6 cellular contexts compared by ENCODE assay signal in the genomic region with DNA sequence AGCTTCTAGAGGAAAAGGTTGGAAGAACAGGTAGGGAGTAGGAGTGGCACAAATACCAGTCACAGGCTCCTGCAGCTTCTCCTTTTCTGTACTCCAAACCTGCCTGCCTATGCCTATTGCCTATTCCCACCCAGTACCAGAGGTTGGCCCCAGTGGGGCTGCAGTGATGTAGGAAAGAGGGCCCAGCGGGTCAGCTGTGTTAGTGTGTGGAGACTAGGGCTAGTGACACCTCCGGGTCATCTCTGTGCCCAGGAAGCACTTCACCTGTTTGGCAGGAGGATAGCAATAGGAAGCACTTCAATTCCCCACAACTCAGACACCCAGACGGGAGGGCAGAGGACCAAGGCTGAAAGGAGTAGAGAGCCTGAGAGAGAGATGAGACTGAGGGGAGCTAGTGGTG. TPM values are rescaled to one million over a fixed set of nuclear protein-coding genes. Genes with fewer than 3 reads are reported as not detected.
DNase-seq lines count a peak whose midpoint lies in the region; ATAC-seq, FAIRE-seq and TF ChIP-seq lines count a peak whose summit lies in the region.
"Not testable (repeated sequence)": the region's sequence is repeated elsewhere in the genome, so short reads cannot be mapped to it uniquely, and the experiment has no call there.

No MANE protein-coding gene starts in this region.

- intact Hi-C loops in naive thymus-derived CD4-positive, alpha-beta T cell (cut with micrococcal nuclease): loop anchor here (1.0 to 10.0 kb wide), 11 partner anchors 23 to 375 kb away; a partner anchor contains a TSS

- POLR2A ChIA-PET in T-cell (lab: Charles Lee): interaction anchor here in 1 of 2 donors (1.1 kb wide), 2 partner anchors 24 to 27 kb away, joined by 3 to 4 read pairs; no protein-coding TSS in a partner anchor
- POLR2A ChIA-PET in naive thymus-derived CD4-positive, alpha-beta T cell (lab: Charles Lee): interaction anchor here (1.0 to 12.2 kb wide), 13 partner anchors 16 to 240 kb away, joined by 3 to 172 read pairs (median 5); a partner anchor contains a TSS

- H3K4me3 ChIP-seq in endodermal cell (ENCODE audit: low read length); naive thymus-derived CD4-positive, alpha-beta T cell (ENCODE audit: low read length): not testable (repeated sequence)

- not testable (repeated sequence) for ATAC-seq in T-cell (replicated peaks in 1 of 4); naive thymus-derived CD4-positive, alpha-beta T cell

- peaks cover 39% of the 10 kb centered on the region for H3K36me3 ChIP-seq in endodermal cell (ENCODE audit: control insufficient read depth, insufficient read depth, low read length)
- peaks cover 0 to 12% (median 0%) of the 10 kb centered on the region in 3 experiments for H3K36me3 ChIP-seq in naive thymus-derived CD4-positive, alpha-beta T cell (ENCODE audit: control insufficient read depth in 2 of 3, insufficient read depth in 3 of 3, low read length in 3 of 3)

- peaks cover 34 to 43% (median 41%) of the 10 kb centered on the region in 3 donors for H3K4me1 Mint-ChIP-seq in T-cell
- H3K4me1 Mint-ChIP-seq in activated naive CD4-positive, alpha-beta T cell treated with anti-CD3 and anti-CD28 coated beads, Interleukin-2, amount 50 U/mL, for 24 hours: peaks cover 42% of the 10 kb centered on the region
- peaks cover 13% of the 10 kb centered on the region for H3K4me1 Mint-ChIP-seq in endodermal cell
- H3K4me1 Mint-ChIP-seq in naive thymus-derived CD4-positive, alpha-beta T cell: peaks cover 21 to 74% (median 42%) of the 10 kb centered on the region in 7 donors

- not testable (repeated sequence) for H3K36me3 Mint-ChIP-seq in T-cell; activated naive CD4-positive, alpha-beta T cell treated with anti-CD3 and anti-CD28 coated beads, Interleukin-2, amount 50 U/mL, for 24 hours
- H3K36me3 Mint-ChIP-seq in endodermal cell (ENCODE audit: low read depth): peaks cover 41% of the 10 kb centered on the region
- peaks cover 0 to 37% (median 0%) of the 10 kb centered on the region in 5 donors for H3K36me3 Mint-ChIP-seq in naive thymus-derived CD4-positive, alpha-beta T cell

- not testable (repeated sequence) for H3K27me3 Mint-ChIP-seq in T-cell; activated naive CD4-positive, alpha-beta T cell treated with anti-CD3 and anti-CD28 coated beads, Interleukin-2, amount 50 U/mL, for 24 hours; naive thymus-derived CD4-positive, alpha-beta T cell
- H3K27me3 Mint-ChIP-seq in endodermal cell (ENCODE audit: insufficient read depth): peaks cover 25% of the 10 kb centered on the region

- not testable (repeated sequence) for H3K4me1 ChIP-seq in endodermal cell (ENCODE audit: control insufficient read depth, insufficient read depth, low read length)
- H3K4me1 ChIP-seq in naive thymus-derived CD4-positive, alpha-beta T cell (ENCODE audit: control insufficient read depth in 2 of 2, insufficient read depth in 2 of 2, low read length in 2 of 2): peaks cover 20 to 24% of the 10 kb centered on the region in 2 donors

- H3K9ac ChIP-seq in endodermal cell (ENCODE audit: extremely low read depth, low read length, poor library complexity, severe bottlenecking): not testable (repeated sequence)

- not testable (repeated sequence) for DNase-seq in GM19239 (ENCODE audit: insufficient read length, low spot score); T-cell; endodermal cell; naive thymus-derived CD4-positive, alpha-beta T cell

- not testable (repeated sequence) for TF ChIP-seq CTCF in 22Rv1 (IDR thresholded peaks at IDR 0.05); endodermal cell (conservative IDR thresholded peaks at IDR 0.05)

- FAIRE-seq in GM19239 (lab: Jason Lieb, UNC): peak; percentile 8

- H3K9me3 Mint-ChIP-seq in T-cell; activated naive CD4-positive, alpha-beta T cell treated with anti-CD3 and anti-CD28 coated beads, Interleukin-2, amount 50 U/mL, for 24 hours; endodermal cell; naive thymus-derived CD4-positive, alpha-beta T cell: not testable (repeated sequence)

- H3K27me3 ChIP-seq in endodermal cell (ENCODE audit: control insufficient read depth, insufficient read depth, low read length, poor library complexity, severe bottlenecking); naive thymus-derived CD4-positive, alpha-beta T cell (ENCODE audit: control insufficient read depth in 2 of 2, insufficient read depth in 2 of 2, low read length in 2 of 2): not testable (repeated sequence)

- WGBS in endodermal cell (ENCODE audit: insufficient coverage in 1 of 2, insufficient read length in 1 of 2), 2 experiments: 80 to 84% methylated on average over 2 to 3 of the region's 3 CpGs

- peak overlapping the region; percentile 87 to 95 for H3K27ac Mint-ChIP-seq in T-cell
- peak overlapping the region; percentile 65 for H3K27ac Mint-ChIP-seq in activated naive CD4-positive, alpha-beta T cell treated with anti-CD3 and anti-CD28 coated beads, Interleukin-2, amount 50 U/mL, for 24 hours
- not testable (repeated sequence) for H3K27ac Mint-ChIP-seq in endodermal cell
- H3K27ac Mint-ChIP-seq in naive thymus-derived CD4-positive, alpha-beta T cell: peak overlapping the region; percentile 78 to 95 (median 89)

- CTCF ChIA-PET in T-cell (lab: Charles Lee): interaction anchor here in 1 of 2 donors (2.0 kb wide), 1 partner anchor 26 kb away, joined by 6 read pairs; no protein-coding TSS in a partner anchor
- CTCF ChIA-PET in naive thymus-derived CD4-positive, alpha-beta T cell (lab: Charles Lee): not testable (repeated sequence)

- peak overlapping the region; percentile 73; the same call in 1 of the 2 replicates for H3K27ac ChIP-seq in 22Rv1
- not testable (repeated sequence) for H3K27ac ChIP-seq in endodermal cell (ENCODE audit: low read depth, low read length); naive thymus-derived CD4-positive, alpha-beta T cell (ENCODE audit: low read depth, low read length)

- peak overlapping the region; percentile 78 to 85 (median 80) for H3K4me3 Mint-ChIP-seq in T-cell
- H3K4me3 Mint-ChIP-seq in activated naive CD4-positive, alpha-beta T cell treated with anti-CD3 and anti-CD28 coated beads, Interleukin-2, amount 50 U/mL, for 24 hours: peak overlapping the region; percentile 83
- peak overlapping the region; percentile 37 for H3K4me3 Mint-ChIP-seq in endodermal cell
- peak overlapping the region; percentile 83 to 96 (median 86) for H3K4me3 Mint-ChIP-seq in naive thymus-derived CD4-positive, alpha-beta T cell

- H3K9me3 ChIP-seq in endodermal cell (ENCODE audit: control insufficient read depth, low read length); naive thymus-derived CD4-positive, alpha-beta T cell (ENCODE audit: control insufficient read depth in 2 of 3, low read length in 3 of 3): not testable (repeated sequence)

RNA-seq across cellular contexts. Expression of a gene that starts 0.7 kb away (rescaled TPM):
- total RNA-seq in T-cell (10 to 100 TPM; 27.0 to 31.0 (median 28.4) TPM), endodermal cell (10 to 100 TPM; 12.3 to 14.1 TPM)
- polyA plus RNA-seq in endodermal cell (2013, experiment 1 of 2): 46.7 TPM
- 37.3 TPM for polyA plus RNA-seq in endodermal cell (2013, experiment 2 of 2)
- 100 to 1,000 TPM in 1 of 5 experiments, 10 to 100 TPM in 4; 24.5 to 159 (median 40.1) TPM for total RNA-seq in naive thymus-derived CD4-positive, alpha-beta T cell
- polyA plus RNA-seq in naive thymus-derived CD4-positive, alpha-beta T cell: 100 to 1,000 TPM in 1 of 2 donors, 10 to 100 TPM in 1; 92.9 to 103 TPM

RNA-seq across cellular contexts. Expression of a gene that starts 4.7 kb away (rescaled TPM):
- 10 to 100 TPM; 54.9 to 63.0 (median 60.9) TPM for total RNA-seq in T-cell
- 10 to 100 TPM; 34.9 to 43.0 TPM for total RNA-seq in endodermal cell
- 69.2 TPM for polyA plus RNA-seq in endodermal cell (2013, experiment 1 of 2)
- 59.0 TPM for polyA plus RNA-seq in endodermal cell (2013, experiment 2 of 2)
- total RNA-seq in naive thymus-derived CD4-positive, alpha-beta T cell: 10 to 100 TPM; 58.5 to 71.2 (median 62.4) TPM
- 10 to 100 TPM; 46.6 to 53.5 TPM for polyA plus RNA-seq in naive thymus-derived CD4-positive, alpha-beta T cell

RNA-seq across cellular contexts. Expression of a gene that starts 22.8 kb away (rescaled TPM):
- total RNA-seq in T-cell (10 to 100 TPM in 3 of 5 donors, 1 to 10 TPM in 2; 7.7 to 26.5 (median 10.3) TPM), endodermal cell (100 to 1,000 TPM in 1 of 2 donors, 10 to 100 TPM in 1; 84.8 to 132 TPM)
- polyA plus RNA-seq in endodermal cell (2013, experiment 1 of 2): 103 TPM
- polyA plus RNA-seq in endodermal cell (2013, experiment 2 of 2): 113 TPM
- total RNA-seq in naive thymus-derived CD4-positive, alpha-beta T cell: 10 to 100 TPM; 10.4 to 95.3 (median 18.4) TPM
- polyA plus RNA-seq in naive thymus-derived CD4-positive, alpha-beta T cell: 1 to 10 TPM; 1.6 to 3.9 TPM

RNA-seq across cellular contexts. Expression of a gene that starts 23.6 kb away (rescaled TPM):
- total RNA-seq in T-cell: 10 to 100 TPM; 37.7 to 51.7 (median 44.5) TPM
- 10 to 100 TPM; 46.7 to 59.0 TPM for total RNA-seq in endodermal cell
- polyA plus RNA-seq in endodermal cell (2013, experiment 1 of 2): 64.3 TPM
- 59.8 TPM for polyA plus RNA-seq in endodermal cell (2013, experiment 2 of 2)
- 100 to 1,000 TPM in 1 of 5 experiments, 10 to 100 TPM in 4; 40.6 to 108 (median 90.2) TPM for total RNA-seq in naive thymus-derived CD4-positive, alpha-beta T cell
- polyA plus RNA-seq in naive thymus-derived CD4-positive, alpha-beta T cell: 10 to 100 TPM; 37.7 to 48.1 TPM

RNA-seq across cellular contexts. Expression of a gene that starts 38.0 kb away (rescaled TPM):
- 10 to 100 TPM; 14.2 to 26.1 (median 21.9) TPM for total RNA-seq in T-cell
- total RNA-seq in endodermal cell: 10 to 100 TPM; 25.5 to 27.6 TPM
- polyA plus RNA-seq in endodermal cell (2013, experiment 1 of 2): 21.8 TPM
- 21.9 TPM for polyA plus RNA-seq in endodermal cell (2013, experiment 2 of 2)
- 10 to 100 TPM; 17.8 to 34.5 (median 28.1) TPM for total RNA-seq in naive thymus-derived CD4-positive, alpha-beta T cell
- polyA plus RNA-seq in naive thymus-derived CD4-positive, alpha-beta T cell: under 1 TPM in 1 of 2 donors, not detected in 1; 0.20 TPM
